11 cellular contexts compared by ENCODE assay signal in genomic region chr3:195899701-195900425, GRCh38. TPM values are rescaled to one million over a fixed set of nuclear protein-coding genes. Genes with fewer than 3 reads are reported as not detected.
A peak's percentile ranks its signal among the peaks of the same experiment; 100 is the strongest.
DNase-seq lines count a peak whose midpoint lies in the region; ATAC-seq and TF ChIP-seq lines count a peak whose summit lies in the region.
"Had no signal": no experiment of that assay in that cellular context is flagged by ENCODE, and none has a peak within 500 bp of the region (broad histone marks: within the 10 kb centered on the region; RNA-seq: fewer than 3 reads in every experiment).

No MANE protein-coding gene starts in this region.

- no peak for TF ChIP-seq POLR2A in adrenal gland (IDR thresholded peaks at IDR 0.05)

- peaks cover under 1% of the 10 kb centered on the region for H3K36me3 Mint-ChIP-seq in activated T-cell treated with anti-CD3 and anti-CD28 coated beads, Interleukin-2, amount 50 U/mL, for 24 hours (ENCODE audit: low read depth)
- H3K36me3 Mint-ChIP-seq in activated CD8-positive, alpha-beta T cell treated with anti-CD3 and anti-CD28 coated beads for 36 hours (ENCODE audit: low read depth) = peaks cover 5% of the 10 kb centered on the region
- H3K36me3 Mint-ChIP-seq in immature natural killer cell = peaks cover 0 to 3% (median 0%) of the 10 kb centered on the region in 3 donors
- peaks cover 19% of the 10 kb centered on the region for H3K36me3 Mint-ChIP-seq in Calu3 (ENCODE audit: insufficient read depth, unreplicated experiment)

- H3K27ac Mint-ChIP-seq in activated T-cell treated with anti-CD3 and anti-CD28 coated beads, Interleukin-2, amount 50 U/mL, for 24 hours = peak overlapping the region; percentile 67
- H3K27ac Mint-ChIP-seq in activated CD8-positive, alpha-beta T cell treated with anti-CD3 and anti-CD28 coated beads for 36 hours = peak overlapping the region; percentile 42
- H3K27ac Mint-ChIP-seq in immature natural killer cell (peak overlapping the region; percentile 65 to 91 (median 84)), Calu3 (ENCODE audit: unreplicated experiment) (no peak overlapping the region)
- H3K27ac Mint-ChIP-seq in stimulated activated naive CD8-positive, alpha-beta T cell treated with anti-CD3 and anti-CD28 coated beads, Interleukin-15, amount 100 ng/mL, for 72 hours = no peak overlapping the region
- H3K27ac Mint-ChIP-seq: mesothelial cell of epicardium had no signal

- intact Hi-C loops in activated CD8-positive, alpha-beta T cell treated with anti-CD3 and anti-CD28 coated beads for 36 hours (cut with micrococcal nuclease) = no loop called here
- intact Hi-C loops in Calu3 (cut with micrococcal nuclease; ENCODE audit: unreplicated experiment) (no loop called here), adrenal gland (cut with DNase I) (no loop called here)

- H3K27ac ChIP-seq in effector memory CD4-positive, alpha-beta T cell (ENCODE audit: insufficient read depth, low read length, poor library complexity, severe bottlenecking) = no peak overlapping the region
- peak overlapping the region in 2 of 5 donors; percentile 16 to 44 for H3K27ac ChIP-seq in adrenal gland

- DNase-seq in activated T-cell treated with anti-CD3 and anti-CD28 coated beads, Interleukin-2, amount 50 U/mL, for 24 hours = no peak
- no peak for DNase-seq in activated T-cell treated with anti-CD3 and anti-CD28 coated beads for 4 hours
- no peak for DNase-seq in activated CD8-positive, alpha-beta T cell treated with anti-CD3 and anti-CD28 coated beads for 36 hours
- DNase-seq in immature natural killer cell = no peak
- DNase-seq in stimulated activated naive CD8-positive, alpha-beta T cell treated with anti-CD3 and anti-CD28 coated beads, Interleukin-15, amount 100 ng/mL, for 72 hours = no peak
- DNase-seq in Calu3 = no peak
- no peak for DNase-seq in effector memory CD4-positive, alpha-beta T cell
- DNase-seq in adrenal gland = no peak
- DNase-seq: NCI-H2081, small intestine had no signal

- POLR2A ChIA-PET in activated CD8-positive, alpha-beta T cell treated with anti-CD3 and anti-CD28 coated beads for 36 hours (lab: Charles Lee) = interaction anchor here (6.4 kb wide), 1 partner anchor 8 kb away, joined by 77 read pairs; the partner anchor contains the start of gene TNK2

- no peaks in the 10 kb centered on the region for H3K27me3 Mint-ChIP-seq in activated T-cell treated with anti-CD3 and anti-CD28 coated beads, Interleukin-2, amount 50 U/mL, for 24 hours
- H3K27me3 Mint-ChIP-seq in activated CD8-positive, alpha-beta T cell treated with anti-CD3 and anti-CD28 coated beads for 36 hours = no peaks in the 10 kb centered on the region
- peaks cover 0 to 9% (median 0%) of the 10 kb centered on the region in 3 donors for H3K27me3 Mint-ChIP-seq in immature natural killer cell (ENCODE audit: low read depth in 3 of 3)
- H3K27me3 Mint-ChIP-seq in stimulated activated naive CD8-positive, alpha-beta T cell treated with anti-CD3 and anti-CD28 coated beads, Interleukin-15, amount 100 ng/mL, for 72 hours = no peaks in the 10 kb centered on the region
- H3K27me3 Mint-ChIP-seq in Calu3 (ENCODE audit: unreplicated experiment) = no peaks in the 10 kb centered on the region

- no TSS peak for BruUV-seq in Calu3 (replicated peaks; lab: Mats Ljungman, UMichigan)

- H3K36me3 ChIP-seq in effector memory CD4-positive, alpha-beta T cell (ENCODE audit: control insufficient read depth, insufficient read depth, low read length) = no peaks in the 10 kb centered on the region
- no peaks in the 10 kb centered on the region for H3K36me3 ChIP-seq in adrenal gland (replicated peaks in 1 of 2)

- no peak for ATAC-seq in activated CD8-positive, alpha-beta T cell treated with anti-CD3 and anti-CD28 coated beads for 36 hours
- ATAC-seq in stimulated activated naive CD8-positive, alpha-beta T cell treated with anti-CD3 and anti-CD28 coated beads, Interleukin-15, amount 100 ng/mL, for 72 hours = no peak

- WGBS in adrenal gland, 4 donors = 84 to 90% (median 88%) methylated on average over 11 to 15 of the region's 15 CpGs

- no peak overlapping the region for H3K4me3 ChIP-seq in effector memory CD4-positive, alpha-beta T cell (ENCODE audit: insufficient read depth, low read depth, low read length, poor library complexity, severe bottlenecking)
- H3K4me3 ChIP-seq in adrenal gland = no peak overlapping the region

- no peaks in the 10 kb centered on the region for H3K9me3 Mint-ChIP-seq in activated T-cell treated with anti-CD3 and anti-CD28 coated beads, Interleukin-2, amount 50 U/mL, for 24 hours
- H3K9me3 Mint-ChIP-seq in activated CD8-positive, alpha-beta T cell treated with anti-CD3 and anti-CD28 coated beads for 36 hours = no peaks in the 10 kb centered on the region
- H3K9me3 Mint-ChIP-seq in immature natural killer cell = no peaks in the 10 kb centered on the region
- no peaks in the 10 kb centered on the region for H3K9me3 Mint-ChIP-seq in stimulated activated naive CD8-positive, alpha-beta T cell treated with anti-CD3 and anti-CD28 coated beads, Interleukin-15, amount 100 ng/mL, for 72 hours
- no peaks in the 10 kb centered on the region for H3K9me3 Mint-ChIP-seq in Calu3 (ENCODE audit: low read depth, unreplicated experiment)
- H3K9me3 Mint-ChIP-seq: mesothelial cell of epicardium had no signal

- H3K4me3 Mint-ChIP-seq in activated T-cell treated with anti-CD3 and anti-CD28 coated beads, Interleukin-2, amount 50 U/mL, for 24 hours = peak overlapping the region; percentile 38
- H3K4me3 Mint-ChIP-seq in activated CD8-positive, alpha-beta T cell treated with anti-CD3 and anti-CD28 coated beads for 36 hours = no peak overlapping the region
- H3K4me3 Mint-ChIP-seq in immature natural killer cell = peak overlapping the region; percentile 43 to 63 (median 53)
- peak overlapping the region; percentile 38 to 56 for H3K4me3 Mint-ChIP-seq in stimulated activated naive CD8-positive, alpha-beta T cell treated with anti-CD3 and anti-CD28 coated beads, Interleukin-15, amount 100 ng/mL, for 72 hours
- H3K4me3 Mint-ChIP-seq in Calu3 (ENCODE audit: low read depth, unreplicated experiment) = no peak overlapping the region
- H3K4me3 Mint-ChIP-seq: mesothelial cell of epicardium had no signal

- H3K4me1 ChIP-seq in effector memory CD4-positive, alpha-beta T cell (ENCODE audit: control insufficient read depth, insufficient read depth, low read length, poor library complexity, severe bottlenecking) = peaks cover 36% of the 10 kb centered on the region
- peaks cover 22 to 29% of the 10 kb centered on the region in 2 donors for H3K4me1 ChIP-seq in adrenal gland (replicated peaks in 1 of 2)

- H3K27me3 ChIP-seq in effector memory CD4-positive, alpha-beta T cell (replicated peaks; ENCODE audit: control insufficient read depth, insufficient read depth, low read length, poor library complexity, severe bottlenecking) = no peaks in the 10 kb centered on the region
- no peaks in the 10 kb centered on the region for H3K27me3 ChIP-seq in adrenal gland

- H3K9me3 ChIP-seq in effector memory CD4-positive, alpha-beta T cell (ENCODE audit: control insufficient read depth, low read length) = no peaks in the 10 kb centered on the region
- no peaks in the 10 kb centered on the region for H3K9me3 ChIP-seq in adrenal gland (replicated peaks in 1 of 3)

- no peak for TF ChIP-seq CTCF in activated CD8-positive, alpha-beta T cell treated with anti-CD3 and anti-CD28 coated beads for 36 hours (IDR thresholded peaks at IDR 0.05)
- TF ChIP-seq CTCF in Calu3 (IDR thresholded peaks at IDR 0.05; ENCODE audit: unreplicated experiment) (no peak), adrenal gland (IDR thresholded peaks at IDR 0.05) (no peak)

- H3K4me1 Mint-ChIP-seq in activated T-cell treated with anti-CD3 and anti-CD28 coated beads, Interleukin-2, amount 50 U/mL, for 24 hours (ENCODE audit: low read depth) = peaks cover 76% of the 10 kb centered on the region
- H3K4me1 Mint-ChIP-seq in activated CD8-positive, alpha-beta T cell treated with anti-CD3 and anti-CD28 coated beads for 36 hours (ENCODE audit: low read depth) = peaks cover 66% of the 10 kb centered on the region
- H3K4me1 Mint-ChIP-seq in immature natural killer cell (peaks cover 72 to 76% of the 10 kb centered on the region in 2 donors), Calu3 (ENCODE audit: low read depth, unreplicated experiment) (peaks cover 29% of the 10 kb centered on the region)
- H3K4me1 Mint-ChIP-seq in stimulated activated naive CD8-positive, alpha-beta T cell treated with anti-CD3 and anti-CD28 coated beads, Interleukin-15, amount 100 ng/mL, for 72 hours = peaks cover 85% of the 10 kb centered on the region

- CTCF ChIA-PET in activated CD8-positive, alpha-beta T cell treated with anti-CD3 and anti-CD28 coated beads for 36 hours (lab: Charles Lee) = interaction anchor here (0.8 to 5.0 kb wide), 5 partner anchors 12 to 50 kb away, joined by 3 to 23 read pairs (median 3); no protein-coding TSS in a partner anchor
- CTCF ChIA-PET in Calu3 (lab: Charles Lee) = interaction anchor here (1.5 kb wide), 1 partner anchor 9 kb away, joined by 4 read pairs; no protein-coding TSS in a partner anchor

RNA-seq across cellular contexts. Expression of gene TNK2, which starts 8.5 kb away (rescaled TPM):
- 10 to 100 TPM; 41.9 to 43.0 TPM for total RNA-seq in activated CD8-positive, alpha-beta T cell treated with anti-CD3 and anti-CD28 coated beads for 36 hours
- polyA plus RNA-seq in immature natural killer cell (1 to 10 TPM; 1.4 to 4.9 (median 1.6) TPM), adrenal gland (100 to 1,000 TPM in 1 of 3 donors, 10 to 100 TPM in 1, 1 to 10 TPM in 1; 6.1 to 161 (median 65.4) TPM)
- total RNA-seq in Calu3 (2022) (50.4 and 53.0 TPM in 2 replicates), adrenal gland (10 to 100 TPM in 6 of 8 donors, 1 to 10 TPM in 2; 5.8 to 48.5 (median 24.7) TPM)

Comparison
In these comparisons a context has a peak if more than half of its experiments do, and no peak if none do; other contexts are left out.
1. H3K27ac Mint-ChIP-seq: peak in activated T-cell treated with anti-CD3 and anti-CD28 coated beads, Interleukin-2, amount 50 U/mL, for 24 hours (single experiment), activated CD8-positive, alpha-beta T cell treated with anti-CD3 and anti-CD28 coated beads for 36 hours (single experiment) and immature natural killer cell (6 of 6); none in stimulated activated naive CD8-positive, alpha-beta T cell treated with anti-CD3 and anti-CD28 coated beads, Interleukin-15, amount 100 ng/mL, for 72 hours (0 of 2) and Calu3 (single experiment).
2. H3K4me3 Mint-ChIP-seq: peak in activated T-cell treated with anti-CD3 and anti-CD28 coated beads, Interleukin-2, amount 50 U/mL, for 24 hours (single experiment), immature natural killer cell (5 of 5) and stimulated activated naive CD8-positive, alpha-beta T cell treated with anti-CD3 and anti-CD28 coated beads, Interleukin-15, amount 100 ng/mL, for 72 hours (2 of 2); none in activated CD8-positive, alpha-beta T cell treated with anti-CD3 and anti-CD28 coated beads for 36 hours (single experiment) and Calu3 (single experiment).